Comparison of ENCODE assay signal across 1 cellular context in genomic region chr2:232883116-232883721, GRCh38.
TF ChIP-seq lines count a peak whose summit lies in the region.

No MANE protein-coding gene starts in this region.

TF ChIP-seq in HepG2, 621 proteins besides CTCF, POLR2A, EP300 and RAD21:
- TF ChIP-seq, protein P1, sequence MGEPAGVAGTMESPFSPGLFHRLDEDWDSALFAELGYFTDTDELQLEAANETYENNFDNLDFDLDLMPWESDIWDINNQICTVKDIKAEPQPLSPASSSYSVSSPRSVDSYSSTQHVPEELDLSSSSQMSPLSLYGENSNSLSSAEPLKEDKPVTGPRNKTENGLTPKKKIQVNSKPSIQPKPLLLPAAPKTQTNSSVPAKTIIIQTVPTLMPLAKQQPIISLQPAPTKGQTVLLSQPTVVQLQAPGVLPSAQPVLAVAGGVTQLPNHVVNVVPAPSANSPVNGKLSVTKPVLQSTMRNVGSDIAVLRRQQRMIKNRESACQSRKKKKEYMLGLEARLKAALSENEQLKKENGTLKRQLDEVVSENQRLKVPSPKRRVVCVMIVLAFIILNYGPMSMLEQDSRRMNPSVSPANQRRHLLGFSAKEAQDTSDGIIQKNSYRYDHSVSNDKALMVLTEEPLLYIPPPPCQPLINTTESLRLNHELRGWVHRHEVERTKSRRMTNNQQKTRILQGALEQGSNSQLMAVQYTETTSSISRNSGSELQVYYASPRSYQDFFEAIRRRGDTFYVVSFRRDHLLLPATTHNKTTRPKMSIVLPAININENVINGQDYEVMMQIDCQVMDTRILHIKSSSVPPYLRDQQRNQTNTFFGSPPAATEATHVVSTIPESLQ (CRISPR knock-in tag; conservative IDR thresholded peaks at IDR 0.05): no peak
- TF ChIP-seq, protein P2, sequence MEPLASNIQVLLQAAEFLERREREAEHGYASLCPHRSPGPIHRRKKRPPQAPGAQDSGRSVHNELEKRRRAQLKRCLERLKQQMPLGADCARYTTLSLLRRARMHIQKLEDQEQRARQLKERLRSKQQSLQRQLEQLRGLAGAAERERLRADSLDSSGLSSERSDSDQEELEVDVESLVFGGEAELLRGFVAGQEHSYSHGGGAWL (CRISPR knock-in tag; IDR thresholded peaks at IDR 0.05): no peak
- TF ChIP-seq ZNF282 (IDR thresholded peaks at IDR 0.05; ENCODE audit: partially characterized antibody) (no peak), AGO2 (optimal IDR thresholded peaks at IDR 0.05; ENCODE audit: low read depth, low read length) (peak; percentile 92), ZNF792 (CRISPR knock-in tag; IDR thresholded peaks at IDR 0.05) (no peak), ZNF326 (CRISPR knock-in tag; IDR thresholded peaks at IDR 0.05; ENCODE audit: borderline replicate concordance) (peak; percentile 6; the same call in 1 of the 2 replicates), ZNF138 (CRISPR knock-in tag; IDR thresholded peaks at IDR 0.05; ENCODE audit: low read depth) (no peak), SMYD3 (CRISPR knock-in tag; IDR thresholded peaks at IDR 0.05) (no peak), SETDB1 (CRISPR knock-in tag; IDR thresholded peaks at IDR 0.05; ENCODE audit: borderline replicate concordance) (no peak), ZBTB46 (CRISPR knock-in tag; IDR thresholded peaks at IDR 0.05; ENCODE audit: borderline replicate concordance) (0 out of 2 replicates have a peak, but pooled peaks have one; percentile 61), HNRNPLL (IDR thresholded peaks at IDR 0.05; ENCODE audit: low read depth, low read length, poor library complexity, severe bottlenecking) (peak; percentile 80), POLR2G (IDR thresholded peaks at IDR 0.05; ENCODE audit: low read depth, low read length) (peak; percentile 50; the same call in 1 of the 2 replicates), RBFOX2 (IDR thresholded peaks at IDR 0.05; ENCODE audit: low read depth, low read length) (peak; percentile 42), SRSF1 (optimal IDR thresholded peaks at IDR 0.05; ENCODE audit: low read depth, low read length) (peak; percentile 73), POLR2AphosphoS5 (IDR thresholded peaks at IDR 0.05; ENCODE audit: low read depth, low read length) (no peak), CCDC6 (CRISPR knock-in tag; IDR thresholded peaks at IDR 0.05) (0 out of 2 replicates have a peak, but pooled peaks have one; percentile 34), AGO1 (IDR thresholded peaks at IDR 0.05; ENCODE audit: low read depth, low read length, poor library complexity, severe bottlenecking) (peak; percentile 88), HNRNPL (IDR thresholded peaks at IDR 0.05; ENCODE audit: low read depth, low read length) (0 out of 2 replicates have a peak, but pooled peaks have one; percentile 51)
- TF ChIP-seq, protein P3, sequence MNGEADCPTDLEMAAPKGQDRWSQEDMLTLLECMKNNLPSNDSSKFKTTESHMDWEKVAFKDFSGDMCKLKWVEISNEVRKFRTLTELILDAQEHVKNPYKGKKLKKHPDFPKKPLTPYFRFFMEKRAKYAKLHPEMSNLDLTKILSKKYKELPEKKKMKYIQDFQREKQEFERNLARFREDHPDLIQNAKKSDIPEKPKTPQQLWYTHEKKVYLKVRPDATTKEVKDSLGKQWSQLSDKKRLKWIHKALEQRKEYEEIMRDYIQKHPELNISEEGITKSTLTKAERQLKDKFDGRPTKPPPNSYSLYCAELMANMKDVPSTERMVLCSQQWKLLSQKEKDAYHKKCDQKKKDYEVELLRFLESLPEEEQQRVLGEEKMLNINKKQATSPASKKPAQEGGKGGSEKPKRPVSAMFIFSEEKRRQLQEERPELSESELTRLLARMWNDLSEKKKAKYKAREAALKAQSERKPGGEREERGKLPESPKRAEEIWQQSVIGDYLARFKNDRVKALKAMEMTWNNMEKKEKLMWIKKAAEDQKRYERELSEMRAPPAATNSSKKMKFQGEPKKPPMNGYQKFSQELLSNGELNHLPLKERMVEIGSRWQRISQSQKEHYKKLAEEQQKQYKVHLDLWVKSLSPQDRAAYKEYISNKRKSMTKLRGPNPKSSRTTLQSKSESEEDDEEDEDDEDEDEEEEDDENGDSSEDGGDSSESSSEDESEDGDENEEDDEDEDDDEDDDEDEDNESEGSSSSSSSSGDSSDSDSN (CRISPR knock-in tag; IDR thresholded peaks at IDR 0.05): 0 out of 2 replicates have a peak, but pooled peaks have one; percentile 28
- TF ChIP-seq, protein P4, sequence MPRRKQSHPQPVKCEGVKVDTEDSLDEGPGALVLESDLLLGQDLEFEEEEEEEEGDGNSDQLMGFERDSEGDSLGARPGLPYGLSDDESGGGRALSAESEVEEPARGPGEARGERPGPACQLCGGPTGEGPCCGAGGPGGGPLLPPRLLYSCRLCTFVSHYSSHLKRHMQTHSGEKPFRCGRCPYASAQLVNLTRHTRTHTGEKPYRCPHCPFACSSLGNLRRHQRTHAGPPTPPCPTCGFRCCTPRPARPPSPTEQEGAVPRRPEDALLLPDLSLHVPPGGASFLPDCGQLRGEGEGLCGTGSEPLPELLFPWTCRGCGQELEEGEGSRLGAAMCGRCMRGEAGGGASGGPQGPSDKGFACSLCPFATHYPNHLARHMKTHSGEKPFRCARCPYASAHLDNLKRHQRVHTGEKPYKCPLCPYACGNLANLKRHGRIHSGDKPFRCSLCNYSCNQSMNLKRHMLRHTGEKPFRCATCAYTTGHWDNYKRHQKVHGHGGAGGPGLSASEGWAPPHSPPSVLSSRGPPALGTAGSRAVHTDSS (CRISPR knock-in tag; conservative IDR thresholded peaks at IDR 0.05): no peak
